Comparison of ENCODE assay signal across 1 cellular context in the genomic region with DNA sequence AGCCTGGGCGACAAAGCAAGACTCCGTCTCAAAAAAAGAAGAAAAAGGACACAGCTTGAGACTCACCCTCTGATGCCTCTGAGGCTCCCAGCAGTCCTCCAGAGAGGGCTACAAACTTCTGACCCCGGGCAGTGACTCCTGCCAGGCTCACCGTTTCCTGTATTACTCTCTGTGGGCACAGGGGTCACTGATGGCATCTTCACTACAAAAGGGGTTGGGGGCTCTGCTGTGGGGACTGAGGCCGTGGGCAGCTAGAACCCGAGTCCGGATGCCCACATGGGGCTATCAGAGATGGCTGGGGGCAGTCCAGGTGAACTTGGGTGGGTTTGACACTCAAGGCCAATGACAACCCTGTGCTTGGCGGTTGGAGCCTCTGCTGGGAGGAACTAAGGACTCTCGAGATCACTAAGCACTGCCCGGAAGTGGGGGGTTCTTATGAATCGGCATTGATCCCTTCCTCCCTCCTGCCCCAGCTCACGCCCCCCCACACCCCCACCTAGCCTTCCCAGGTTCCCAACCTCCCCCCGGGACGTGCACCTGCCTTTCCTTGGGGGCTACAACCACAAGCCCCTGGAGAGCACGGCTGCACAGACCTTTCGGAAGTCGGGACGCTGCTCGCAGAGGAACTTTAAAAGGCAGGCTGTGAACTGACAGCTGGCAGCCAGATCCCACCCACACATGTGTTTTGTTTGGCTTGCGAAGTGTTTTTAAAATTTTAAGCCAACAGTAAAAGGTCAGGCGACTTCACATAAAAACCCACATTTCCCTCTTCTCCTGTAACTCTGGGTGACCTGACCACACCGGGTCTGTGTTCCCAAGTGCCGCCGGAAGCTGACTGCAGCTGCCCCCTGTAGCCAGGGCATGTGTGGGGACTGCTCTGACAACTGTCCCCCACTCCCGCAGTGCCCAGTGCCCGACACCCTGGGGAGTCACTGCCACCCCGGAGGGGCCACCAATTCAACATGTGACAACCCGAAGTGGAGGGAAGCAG.
TF ChIP-seq lines count a peak whose summit lies in the region.

No MANE protein-coding gene starts in this region.

TF ChIP-seq in GM12878, 131 proteins besides CTCF, POLR2A, EP300 and RAD21 (continued from another document and continues in another):
- TF ChIP-seq, protein P1, sequence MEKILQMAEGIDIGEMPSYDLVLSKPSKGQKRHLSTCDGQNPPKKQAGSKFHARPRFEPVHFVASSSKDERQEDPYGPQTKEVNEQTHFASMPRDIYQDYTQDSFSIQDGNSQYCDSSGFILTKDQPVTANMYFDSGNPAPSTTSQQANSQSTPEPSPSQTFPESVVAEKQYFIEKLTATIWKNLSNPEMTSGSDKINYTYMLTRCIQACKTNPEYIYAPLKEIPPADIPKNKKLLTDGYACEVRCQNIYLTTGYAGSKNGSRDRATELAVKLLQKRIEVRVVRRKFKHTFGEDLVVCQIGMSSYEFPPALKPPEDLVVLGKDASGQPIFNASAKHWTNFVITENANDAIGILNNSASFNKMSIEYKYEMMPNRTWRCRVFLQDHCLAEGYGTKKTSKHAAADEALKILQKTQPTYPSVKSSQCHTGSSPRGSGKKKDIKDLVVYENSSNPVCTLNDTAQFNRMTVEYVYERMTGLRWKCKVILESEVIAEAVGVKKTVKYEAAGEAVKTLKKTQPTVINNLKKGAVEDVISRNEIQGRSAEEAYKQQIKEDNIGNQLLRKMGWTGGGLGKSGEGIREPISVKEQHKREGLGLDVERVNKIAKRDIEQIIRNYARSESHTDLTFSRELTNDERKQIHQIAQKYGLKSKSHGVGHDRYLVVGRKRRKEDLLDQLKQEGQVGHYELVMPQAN (conservative IDR thresholded peaks at IDR 0.05) = peak; percentile 89
- TF ChIP-seq IKZF1 (conservative IDR thresholded peaks at IDR 0.05) (peak; percentile 72), KLF5 (IDR thresholded peaks at IDR 0.05; ENCODE audit: partially characterized antibody) (no peak), TCF7 (IDR thresholded peaks at IDR 0.05; ENCODE audit: borderline replicate concordance) (no peak), TBL1XR1 (IDR thresholded peaks at IDR 0.05; ENCODE audit: low read depth, low read length) (no peak), FOS (IDR thresholded peaks at IDR 0.05; ENCODE audit: borderline replicate concordance, extremely low read depth, insufficient read length) (no peak), MTA3 (IDR thresholded peaks at IDR 0.05; ENCODE audit: borderline replicate concordance, low read length) (no peak), KAT2A (conservative IDR thresholded peaks at IDR 0.05; ENCODE audit: control insufficient read depth, low read depth, low read length) (no peak), MEF2A (IDR thresholded peaks at IDR 0.05; ENCODE audit: insufficient read depth, low read depth, low read length) (0 out of 2 replicates have a peak, but pooled peaks have one; percentile 13), ZBTB4 (CRISPR knock-in tag; IDR thresholded peaks at IDR 0.05) (no peak), ZNF207 (IDR thresholded peaks at IDR 0.05; ENCODE audit: borderline replicate concordance) (no peak), MYB (IDR thresholded peaks at IDR 0.05; ENCODE audit: borderline replicate concordance, low read depth, low read length) (no peak), SPI1 (IDR thresholded peaks at IDR 0.05; ENCODE audit: borderline replicate concordance, insufficient read depth, low read depth, low read length) (peak; percentile 75), MTA2 (IDR thresholded peaks at IDR 0.05; ENCODE audit: low read depth) (peak; percentile 41; the same call in 1 of the 2 replicates), GABPA (IDR thresholded peaks at IDR 0.05; ENCODE audit: low read depth) (no peak; the same call in 1 of the 2 replicates), TCF12 (IDR thresholded peaks at IDR 0.05; ENCODE audit: low read depth, low read length) (0 out of 2 replicates have a peak, but pooled peaks have one; percentile 34), MYC (IDR thresholded peaks at IDR 0.05; ENCODE audit: insufficient read depth, insufficient read length, insufficient replicate concordance, low read length, severe bottlenecking) (no peak), PML (IDR thresholded peaks at IDR 0.05; ENCODE audit: low read length) (no peak), MEF2B (IDR thresholded peaks at IDR 0.05; ENCODE audit: partially characterized antibody, poor library complexity, severe bottlenecking) (peak; percentile 59), BRCA1 (IDR thresholded peaks at IDR 0.05; ENCODE audit: low read depth, low read length) (no peak), SIX5 (IDR thresholded peaks at IDR 0.05; ENCODE audit: low read depth, low read length, severe bottlenecking) (no peak), SREBF1 (IDR thresholded peaks at IDR 0.05; ENCODE audit: low read length) (no peak), ATF3 (IDR thresholded peaks at IDR 0.05; ENCODE audit: borderline replicate concordance, extremely low read depth, low read depth, low read length) (no peak), RELB (IDR thresholded peaks at IDR 0.05; ENCODE audit: low read depth) (no peak), RB1 (IDR thresholded peaks at IDR 0.05; ENCODE audit: borderline replicate concordance) (no peak), IKZF2 (IDR thresholded peaks at IDR 0.05) (peak; percentile 27 to 58; a peak in 2 of 4 replicates), PAX5 (IDR thresholded peaks at IDR 0.05; ENCODE audit: borderline replicate concordance, low read depth, low read length) (peak; percentile 31; the same call in 1 of the 2 replicates), DPF2 (IDR thresholded peaks at IDR 0.05) (peak; percentile 58), NR2F1 (conservative IDR thresholded peaks at IDR 0.05) (peak; percentile 85), SMC3 (IDR thresholded peaks at IDR 0.05; ENCODE audit: borderline replicate concordance, low read length) (no peak), WRNIP1 (IDR thresholded peaks at IDR 0.05; ENCODE audit: borderline replicate concordance, low read depth, low read length) (no peak), NRF1 (conservative IDR thresholded peaks at IDR 0.05; ENCODE audit: low read depth, low read length) (no peak), EGR1 (IDR thresholded peaks at IDR 0.05; ENCODE audit: borderline replicate concordance in 1 of 2, low read depth in 2 of 2, low read length in 2 of 2) (peak in 1 of 2 experiments; percentile 70; a peak in 2 of 3 replicates), HDAC6 (IDR thresholded peaks at IDR 0.05; ENCODE audit: unreplicated experiment) (no peak), NR2C2 (IDR thresholded peaks at IDR 0.05; ENCODE audit: borderline replicate concordance, control insufficient read depth, insufficient read length, low read depth) (no peak), MAX (IDR thresholded peaks at IDR 0.05; ENCODE audit: low read depth, low read length) (no peak), SMARCA5 (IDR thresholded peaks at IDR 0.05) (0 out of 2 replicates have a peak, but pooled peaks have one; percentile 15), BCL3 (IDR thresholded peaks at IDR 0.05; ENCODE audit: borderline replicate concordance, insufficient read depth, low read depth, low read length, poor library complexity, severe bottlenecking) (no peak), ZSCAN29 (IDR thresholded peaks at IDR 0.05) (no peak), MXI1 (IDR thresholded peaks at IDR 0.05; ENCODE audit: low read depth, low read length) (peak; percentile 94), RAD51 (IDR thresholded peaks at IDR 0.05) (no peak), SRF (IDR thresholded peaks at IDR 0.05; ENCODE audit: low read depth in 2 of 2, low read length in 2 of 2) (no peak), FOXM1 (IDR thresholded peaks at IDR 0.05; ENCODE audit: low read depth, low read length) (no peak), IRF4 (IDR thresholded peaks at IDR 0.05; ENCODE audit: low read depth, low read length) (peak; percentile 94)
- TF ChIP-seq, protein P2, sequence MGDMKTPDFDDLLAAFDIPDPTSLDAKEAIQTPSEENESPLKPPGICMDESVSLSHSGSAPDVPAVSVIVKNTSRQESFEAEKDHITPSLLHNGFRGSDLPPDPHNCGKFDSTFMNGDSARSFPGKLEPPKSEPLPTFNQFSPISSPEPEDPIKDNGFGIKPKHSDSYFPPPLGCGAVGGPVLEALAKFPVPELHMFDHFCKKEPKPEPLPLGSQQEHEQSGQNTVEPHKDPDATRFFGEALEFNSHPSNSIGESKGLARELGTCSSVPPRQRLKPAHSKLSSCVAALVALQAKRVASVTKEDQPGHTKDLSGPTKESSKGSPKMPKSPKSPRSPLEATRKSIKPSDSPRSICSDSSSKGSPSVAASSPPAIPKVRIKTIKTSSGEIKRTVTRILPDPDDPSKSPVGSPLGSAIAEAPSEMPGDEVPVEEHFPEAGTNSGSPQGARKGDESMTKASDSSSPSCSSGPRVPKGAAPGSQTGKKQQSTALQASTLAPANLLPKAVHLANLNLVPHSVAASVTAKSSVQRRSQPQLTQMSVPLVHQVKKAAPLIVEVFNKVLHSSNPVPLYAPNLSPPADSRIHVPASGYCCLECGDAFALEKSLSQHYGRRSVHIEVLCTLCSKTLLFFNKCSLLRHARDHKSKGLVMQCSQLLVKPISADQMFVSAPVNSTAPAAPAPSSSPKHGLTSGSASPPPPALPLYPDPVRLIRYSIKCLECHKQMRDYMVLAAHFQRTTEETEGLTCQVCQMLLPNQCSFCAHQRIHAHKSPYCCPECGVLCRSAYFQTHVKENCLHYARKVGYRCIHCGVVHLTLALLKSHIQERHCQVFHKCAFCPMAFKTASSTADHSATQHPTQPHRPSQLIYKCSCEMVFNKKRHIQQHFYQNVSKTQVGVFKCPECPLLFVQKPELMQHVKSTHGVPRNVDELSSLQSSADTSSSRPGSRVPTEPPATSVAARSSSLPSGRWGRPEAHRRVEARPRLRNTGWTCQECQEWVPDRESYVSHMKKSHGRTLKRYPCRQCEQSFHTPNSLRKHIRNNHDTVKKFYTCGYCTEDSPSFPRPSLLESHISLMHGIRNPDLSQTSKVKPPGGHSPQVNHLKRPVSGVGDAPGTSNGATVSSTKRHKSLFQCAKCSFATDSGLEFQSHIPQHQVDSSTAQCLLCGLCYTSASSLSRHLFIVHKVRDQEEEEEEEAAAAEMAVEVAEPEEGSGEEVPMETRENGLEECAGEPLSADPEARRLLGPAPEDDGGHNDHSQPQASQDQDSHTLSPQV (IDR thresholded peaks at IDR 0.05) = no peak
- TF ChIP-seq, protein P3, sequence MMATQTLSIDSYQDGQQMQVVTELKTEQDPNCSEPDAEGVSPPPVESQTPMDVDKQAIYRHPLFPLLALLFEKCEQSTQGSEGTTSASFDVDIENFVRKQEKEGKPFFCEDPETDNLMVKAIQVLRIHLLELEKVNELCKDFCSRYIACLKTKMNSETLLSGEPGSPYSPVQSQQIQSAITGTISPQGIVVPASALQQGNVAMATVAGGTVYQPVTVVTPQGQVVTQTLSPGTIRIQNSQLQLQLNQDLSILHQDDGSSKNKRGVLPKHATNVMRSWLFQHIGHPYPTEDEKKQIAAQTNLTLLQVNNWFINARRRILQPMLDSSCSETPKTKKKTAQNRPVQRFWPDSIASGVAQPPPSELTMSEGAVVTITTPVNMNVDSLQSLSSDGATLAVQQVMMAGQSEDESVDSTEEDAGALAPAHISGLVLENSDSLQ (IDR thresholded peaks at IDR 0.05) = peak; percentile 73
- TF ChIP-seq, protein P4, sequence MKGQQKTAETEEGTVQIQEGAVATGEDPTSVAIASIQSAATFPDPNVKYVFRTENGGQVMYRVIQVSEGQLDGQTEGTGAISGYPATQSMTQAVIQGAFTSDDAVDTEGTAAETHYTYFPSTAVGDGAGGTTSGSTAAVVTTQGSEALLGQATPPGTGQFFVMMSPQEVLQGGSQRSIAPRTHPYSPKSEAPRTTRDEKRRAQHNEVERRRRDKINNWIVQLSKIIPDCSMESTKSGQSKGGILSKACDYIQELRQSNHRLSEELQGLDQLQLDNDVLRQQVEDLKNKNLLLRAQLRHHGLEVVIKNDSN (IDR thresholded peaks at IDR 0.05; ENCODE audit: borderline replicate concordance, extremely low read length, insufficient read depth, low read depth, low read length) = no peak
